27 cellular contexts compared by ENCODE assay signal in the genomic region with DNA sequence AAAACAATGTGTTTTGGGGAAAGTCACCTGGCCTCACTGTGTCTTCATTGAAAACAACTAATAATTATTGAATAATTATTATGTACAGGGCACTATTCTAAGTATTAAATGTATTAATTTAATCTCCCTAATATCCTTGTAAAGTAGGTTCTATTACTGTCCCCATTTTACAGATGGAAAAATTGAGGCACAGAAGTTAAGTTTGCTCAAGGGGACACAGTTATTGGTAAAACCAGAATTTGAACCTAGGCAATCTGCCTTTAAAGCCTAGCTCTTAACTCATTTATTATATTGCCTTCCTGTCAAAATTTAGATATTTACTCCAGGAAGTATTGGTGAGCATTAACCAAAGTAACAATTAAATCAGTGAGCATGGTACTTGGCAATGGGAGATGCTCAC.
"Had no signal": no experiment of that assay in that cellular context is flagged by ENCODE, and none has a peak within 500 bp of the region (broad histone marks: within the 10 kb centered on the region; RNA-seq: fewer than 3 reads in every experiment).

No MANE protein-coding gene starts in this region.

- ATAC-seq: stimulated activated effector memory CD8-positive, alpha-beta T cell treated with anti-CD3 and anti-CD28 coated beads, Interleukin-12 subunit alpha, Interleukin-12 subunit beta, amount 100 ng/mL, for 72 hours; stimulated activated memory B cell treated with anti-CD40 and anti-IgM and Interleukin-4, amounts not matched to agents 10 μg/mL and 1 μg/mL and 100 μg/mL, for 72 hours; stimulated activated naive B cell treated with anti-CD40 and anti-IgM and Interleukin-4, amounts not matched to agents 10 μg/mL and 1 μg/mL and 100 μg/mL, for 72 hours; stimulated activated naive CD8-positive, alpha-beta T cell treated with anti-CD3 and anti-CD28 coated beads, Interleukin-15, amount 100 ng/mL, for 72 hours; stimulated activated naive CD8-positive, alpha-beta T cell treated with anti-CD3 and anti-CD28 coated beads, Interleukin-15, Interleukin-2, amounts not matched to agents 100 U/mL and 50 U/mL, for 24 hours; upper lobe of right lung had no signal

- DNase-seq: stimulated activated CD4-positive, alpha-beta T cell treated with anti-CD3 and anti-CD28 coated beads, Interleukin-2, amount 100 ng/mL, for 48 hours; stimulated activated CD4-positive, alpha-beta T cell treated with anti-CD3 and anti-CD28 coated beads, Interleukin-4, amount 100 ng/mL, for 1 hour; stimulated activated CD4-positive, alpha-beta T cell treated with anti-CD3 and anti-CD28 coated beads, Interleukin-4, amount 100 ng/mL, for 24 hours; stimulated activated CD4-positive, alpha-beta T cell treated with anti-CD3 and anti-CD28 coated beads, Interleukin-4, amount 100 ng/mL, for 4 hours; stimulated activated CD8-positive, alpha-beta memory T cell treated with anti-CD3 and anti-CD28 coated beads, Interleukin-4, amount 100 ng/mL, for 48 hours; stimulated activated naive B cell treated with anti-CD40 and anti-IgM and Interleukin-4, amounts not matched to agents 10 μg/mL and 1 μg/mL and 100 μg/mL, for 72 hours; stimulated activated naive CD4-positive, alpha-beta T cell; stimulated activated naive CD4-positive, alpha-beta T cell treated with Interleukin-2 at 50 U/mL for 16 hours; stimulated activated naive CD8-positive, alpha-beta T cell treated with anti-CD3 and anti-CD28 coated beads, Interleukin-15, amount 100 ng/mL, for 72 hours; stimulated activated naive CD8-positive, alpha-beta T cell treated with anti-CD3 and anti-CD28 coated beads, Interleukin-15, Interleukin-2, amounts not matched to agents 100 U/mL and 50 U/mL, for 24 hours; stomach; substantia nigra; testis; thyroid gland; tibial artery; transverse colon; trophoblast cell; upper lobe of left lung; upper lobe of right lung; uterus had no signal

- H3K36me3 ChIP-seq: thoracic aorta, uterus had no signal

- H3K27ac ChIP-seq: stomach, suprapubic skin, testis, thoracic aorta, thyroid gland, tibial artery, tibial nerve, transverse colon, upper lobe of left lung, upper lobe of right lung, uterus, vagina had no signal

- FAIRE-seq: urothelium cell line had no signal

- H3K27me3 ChIP-seq: stomach, suprapubic skin, testis, thyroid gland, tibial artery, tibial nerve, transverse colon, upper lobe of left lung, upper lobe of right lung, uterus, vagina had no signal

- H3K4me3 ChIP-seq: stomach, suprapubic skin, testis, thoracic aorta, thyroid gland, tibial artery, tibial nerve, transverse colon, upper lobe of left lung, upper lobe of right lung, uterus, vagina had no signal

- H3K9me3 ChIP-seq: stomach, suprapubic skin, testis, thoracic aorta, thyroid gland, tibial artery, tibial nerve, transverse colon, upper lobe of left lung, upper lobe of right lung, uterus, vagina had no signal

- H3K4me1 ChIP-seq: stomach, suprapubic skin, testis, thyroid gland, tibial artery, tibial nerve, transverse colon, upper lobe of left lung, upper lobe of right lung, uterus, vagina had no signal
